2 cellular contexts compared by ENCODE assay signal in genomic region chrX:574355-574754, GRCh38.
TF ChIP-seq lines count a peak whose summit lies in the region.

No MANE protein-coding gene starts in this region.

TF ChIP-seq in IMR-90, 13 proteins besides CTCF, POLR2A, EP300 and RAD21:
- TF ChIP-seq SMC3 (IDR thresholded peaks at IDR 0.05; ENCODE audit: low read depth, low read length): no peak
TF ChIP-seq in IMR-90: peak in this region for 0.

TF ChIP-seq in neural cell, 6 proteins besides CTCF, POLR2A, EP300 and RAD21:
- TF ChIP-seq EZH2 (IDR thresholded peaks at IDR 0.05; ENCODE audit: borderline replicate concordance, insufficient read depth, low read length, poor library complexity, severe bottlenecking) (no peak), POLR2AphosphoS5 (IDR thresholded peaks at IDR 0.05) (peak; percentile 91)
